ENCODE assay signal across 17 cellular contexts in genomic region chr3:130395331-130395730, GRCh38. TPM values are rescaled to one million over a fixed set of nuclear protein-coding genes. Genes with fewer than 3 reads are reported as not detected.
A peak's percentile ranks its signal among the peaks of the same experiment; 100 is the strongest.
DNase-seq lines count a peak whose midpoint lies in the region; ATAC-seq and TF ChIP-seq lines count a peak whose summit lies in the region.
"Had no signal": no experiment of that assay in that cellular context is flagged by ENCODE, and none has a peak within 500 bp of the region (broad histone marks: within the 10 kb centered on the region; RNA-seq: fewer than 3 reads in every experiment).

No MANE protein-coding gene starts in this region.

- H3K9me3 Mint-ChIP-seq in stimulated activated effector memory CD8-positive, alpha-beta T cell treated with anti-CD3 and anti-CD28 coated beads, Interleukin-12 subunit alpha, Interleukin-12 subunit beta, amount 100 ng/mL, for 72 hours, result no peaks in the 10 kb centered on the region

- no peak overlapping the region for H3K4me3 ChIP-seq in HUES6 (ENCODE audit: low read depth, low read length)
- H3K4me3 ChIP-seq in fibroblast of villous mesenchyme (ENCODE audit: low read depth, low read length), result no peak overlapping the region
- H3K4me3 ChIP-seq in skeletal muscle cell (ENCODE audit: low read depth, low read length), result no peak overlapping the region
- H3K4me3 ChIP-seq: Peyer's patch had no signal

- no peak overlapping the region for H3K27ac Mint-ChIP-seq in stimulated activated effector memory CD8-positive, alpha-beta T cell treated with anti-CD3 and anti-CD28 coated beads, Interleukin-12 subunit alpha, Interleukin-12 subunit beta, amount 100 ng/mL, for 72 hours
- H3K27ac Mint-ChIP-seq: HFFc6 had no signal

- no peak overlapping the region for H3K4me3 Mint-ChIP-seq in stimulated activated effector memory CD8-positive, alpha-beta T cell treated with anti-CD3 and anti-CD28 coated beads, Interleukin-12 subunit alpha, Interleukin-12 subunit beta, amount 100 ng/mL, for 72 hours
- H3K4me3 Mint-ChIP-seq: HFFc6 had no signal

- peak overlapping the region; percentile 76; the same call in 1 of the 2 replicates for H3K27ac ChIP-seq in HUES6 (ENCODE audit: low read depth, low read length)
- H3K27ac ChIP-seq: Peyer's patch had no signal

- H3K27me3 ChIP-seq in HUES6 (ENCODE audit: control insufficient read depth, insufficient read depth, low read length), result no peaks in the 10 kb centered on the region
- H3K27me3 ChIP-seq: Peyer's patch had no signal

- DNase-seq in amniotic epithelial cell (ENCODE audit: low read depth) (peak; percentile 7), fibroblast of villous mesenchyme (ENCODE audit: low read depth) (peak; percentile 13), skeletal muscle cell (ENCODE audit: low read depth) (peak; percentile 67), NCI-H2107 (lab: John Stamatoyannopoulos, UW) (no peak)
- no peak for DNase-seq in stimulated activated effector memory CD8-positive, alpha-beta T cell treated with anti-CD3 and anti-CD28 coated beads, Interleukin-12 subunit alpha, Interleukin-12 subunit beta, amount 100 ng/mL, for 72 hours (ENCODE audit: low spot score in 2 of 2)
- DNase-seq: C1 segment of cervical spinal cord, HFFc6, NCI-H187 treated with DMSO at 0.1 percent for 48 hours, NCI-H345, NCI-H524 treated with DMSO at 0.1 percent for 48 hours, Peyer's patch had no signal

- no peak for TF ChIP-seq CTCF in fibroblast of villous mesenchyme (IDR thresholded peaks at IDR 0.05; ENCODE audit: insufficient read depth, low read depth, low read length)

- H3K4me1 Mint-ChIP-seq in stimulated activated effector memory CD8-positive, alpha-beta T cell treated with anti-CD3 and anti-CD28 coated beads, Interleukin-12 subunit alpha, Interleukin-12 subunit beta, amount 100 ng/mL, for 72 hours, result no peaks in the 10 kb centered on the region

- no peaks in the 10 kb centered on the region; the same call in 1 of the 2 replicates for H3K9me3 ChIP-seq in HUES6 (ENCODE audit: control insufficient read depth, insufficient read depth, low read depth, low read length)
- H3K9me3 ChIP-seq: Peyer's patch had no signal

- no peak for ATAC-seq in stimulated activated effector memory CD8-positive, alpha-beta T cell treated with anti-CD3 and anti-CD28 coated beads, Interleukin-12 subunit alpha, Interleukin-12 subunit beta, amount 100 ng/mL, for 72 hours
- ATAC-seq in SK-N-SH treated with all-trans-retinoic acid at 6 μM for 48 hours (no peak), HG03108 (IDR thresholded peaks at IDR 0.05; ENCODE audit: unreplicated experiment) (no peak)

- peak overlapping the region; percentile 16 for H3K9ac ChIP-seq in HUES6 (ENCODE audit: low read length)

- H3K36me3 Mint-ChIP-seq in stimulated activated effector memory CD8-positive, alpha-beta T cell treated with anti-CD3 and anti-CD28 coated beads, Interleukin-12 subunit alpha, Interleukin-12 subunit beta, amount 100 ng/mL, for 72 hours, result no peaks in the 10 kb centered on the region

- no peaks in the 10 kb centered on the region for H3K36me3 ChIP-seq in HUES6 (ENCODE audit: control insufficient read depth, insufficient read depth, low read length)
- H3K36me3 ChIP-seq: Peyer's patch had no signal

- peaks cover 15% of the 10 kb centered on the region; the same call in 1 of the 2 replicates for H3K4me1 ChIP-seq in HUES6 (ENCODE audit: control insufficient read depth, insufficient read depth, low read length)
- H3K4me1 ChIP-seq: Peyer's patch had no signal

TF ChIP-seq in SK-N-SH treated with all-trans-retinoic acid at 6 μM for 48 hours, 23 proteins besides CTCF, POLR2A, EP300 and RAD21:
- TF ChIP-seq ZNF565 (CRISPR knock-in tag; conservative IDR thresholded peaks at IDR 0.05; ENCODE audit: low read depth) (no peak), RARB (CRISPR knock-in tag; IDR thresholded peaks at IDR 0.05) (no peak), ZFP30 (CRISPR knock-in tag; IDR thresholded peaks at IDR 0.05) (no peak), ARNTL (CRISPR knock-in tag; IDR thresholded peaks at IDR 0.05; ENCODE audit: borderline replicate concordance, low read depth) (no peak), ZFP3 (CRISPR knock-in tag; IDR thresholded peaks at IDR 0.05) (no peak)

RNA-seq across cellular contexts. Expression of gene COL6A5, which starts 49.9 kb away (rescaled TPM):
- total RNA-seq in fibroblast of villous mesenchyme, result under 0.01 TPM in 2 replicates
- total RNA-seq: H4, HFFc6, HT-29, SK-MEL-5 had no signal

Comparison
In these comparisons a context has a peak if more than half of its experiments do, and no peak if none do; other contexts are left out.
1. DNase-seq: peak in amniotic epithelial cell (single experiment), fibroblast of villous mesenchyme (single experiment) and skeletal muscle cell (single experiment); none in NCI-H2107 (single experiment) and stimulated activated effector memory CD8-positive, alpha-beta T cell treated with anti-CD3 and anti-CD28 coated beads, Interleukin-12 subunit alpha, Interleukin-12 subunit beta, amount 100 ng/mL, for 72 hours (0 of 2).